ENCODE assay signal across 8 cellular contexts in genomic region chr17:42016411-42016831, GRCh38. TPM values are rescaled to one million over a fixed set of nuclear protein-coding genes. Genes with fewer than 3 reads are reported as not detected.
DNase-seq lines count a peak whose midpoint lies in the region; ATAC-seq and TF ChIP-seq lines count a peak whose summit lies in the region.

No MANE protein-coding gene starts in this region.

- in situ Hi-C loops in HAP-1 (cut with MboI; ENCODE audit: low sequenced_read_pairs) = no loop called here
- in situ Hi-C loops in gastrocnemius medialis (cut with MboI; ENCODE audit: low sequenced_read_pairs in 4 of 4) = no loop called here

- no peaks in the 10 kb centered on the region for H3K9me3 Mint-ChIP-seq in activated T-cell treated with anti-CD3 and anti-CD28 coated beads, Interleukin-2, amount 50 U/mL, for 4 hours
- peaks cover 12% of the 10 kb centered on the region for H3K9me3 Mint-ChIP-seq in glutamatergic neuron (ENCODE audit: unreplicated experiment)

- H3K36me3 ChIP-seq in HAP-1 (replicated peaks) (peaks cover 7% of the 10 kb centered on the region), gastrocnemius medialis (no peaks in the 10 kb centered on the region)

- H3K27me3 Mint-ChIP-seq in activated T-cell treated with anti-CD3 and anti-CD28 coated beads, Interleukin-2, amount 50 U/mL, for 4 hours (ENCODE audit: low read depth) = no peaks in the 10 kb centered on the region
- H3K27me3 Mint-ChIP-seq in glutamatergic neuron (ENCODE audit: unreplicated experiment) = peaks cover 7% of the 10 kb centered on the region

- ATAC-seq in activated T-cell treated with anti-CD3 and anti-CD28 coated beads, Interleukin-2, amount 50 U/mL, for 4 hours = no peak
- ATAC-seq in gastrocnemius medialis (no peak), HG02571 (IDR thresholded peaks at IDR 0.05; ENCODE audit: unreplicated experiment) (no peak), HG02623 (IDR thresholded peaks at IDR 0.05; ENCODE audit: unreplicated experiment) (no peak), GM21717 (IDR thresholded peaks at IDR 0.05; ENCODE audit: unreplicated experiment) (no peak)

- H3K4me1 Mint-ChIP-seq in activated T-cell treated with anti-CD3 and anti-CD28 coated beads, Interleukin-2, amount 50 U/mL, for 4 hours (ENCODE audit: low read depth) = peaks cover 65% of the 10 kb centered on the region
- H3K4me1 Mint-ChIP-seq in glutamatergic neuron (ENCODE audit: low read depth, unreplicated experiment) = peaks cover 24% of the 10 kb centered on the region

- DNase-seq in AG04449 (ENCODE audit: low read depth, low spot score) (no peak), HAP-1 (ENCODE audit: low spot score in 2 of 2) (no peak), glutamatergic neuron (no peak), gastrocnemius medialis (no peak)
- no peak for DNase-seq in activated T-cell treated with anti-CD3 and anti-CD28 coated beads, Interleukin-2, amount 50 U/mL, for 4 hours

- intact Hi-C loops in gastrocnemius medialis (cut with DNase I; ENCODE audit: low total_unique reads) = loop anchor here (2.0 to 5.0 kb wide), 2 partner anchors 50 to 229 kb away; partner anchors contain the start of genes CNP and JUP

- H3K9me3 ChIP-seq in HAP-1 (no peaks in the 10 kb centered on the region), gastrocnemius medialis (no peaks in the 10 kb centered on the region)

- TF ChIP-seq CTCF in AG04449 (IDR thresholded peaks at IDR 0.05; ENCODE audit: insufficient read depth, low read length, missing control alignments) = no peak
- no peak for TF ChIP-seq CTCF in glutamatergic neuron (IDR thresholded peaks at IDR 0.05; ENCODE audit: partially characterized antibody, unreplicated experiment)
- TF ChIP-seq CTCF in gastrocnemius medialis (IDR thresholded peaks at IDR 0.05 in 4 of 5, conservative IDR thresholded peaks at IDR 0.05 in 1 of 5) = no peak

- peak overlapping the region; percentile 98 for H3K27ac Mint-ChIP-seq in glutamatergic neuron (ENCODE audit: unreplicated experiment)

- TF ChIP-seq POLR2A in gastrocnemius medialis (IDR thresholded peaks at IDR 0.05) = no peak

- peak overlapping the region; percentile 99 for H3K4me3 ChIP-seq in AG04449 (ENCODE audit: low read depth, low read length)
- peak overlapping the region; percentile 91 for H3K4me3 ChIP-seq in HAP-1
- H3K4me3 ChIP-seq in gastrocnemius medialis = peak overlapping the region; percentile 85 to 98 (median 89)

- peak overlapping the region; percentile 99 for H3K4me3 Mint-ChIP-seq in activated T-cell treated with anti-CD3 and anti-CD28 coated beads, Interleukin-2, amount 50 U/mL, for 4 hours
- peak overlapping the region; percentile 99 for H3K4me3 Mint-ChIP-seq in glutamatergic neuron (ENCODE audit: unreplicated experiment)

- no peaks in the 10 kb centered on the region for H3K27me3 ChIP-seq in HAP-1 (ENCODE audit: low read depth)
- no peaks in the 10 kb centered on the region for H3K27me3 ChIP-seq in gastrocnemius medialis

- CTCF ChIA-PET in AG04449 (lab: Yijun Ruan, JAX) = interaction anchor here (0.9 to 20.7 kb wide), 9 partner anchors 11 to 94 kb away, joined by 3 to 451 read pairs (median 4); partner anchors contain the start of genes DHX58, HSPB9, KAT2A and ZNF385C

- peaks cover 30% of the 10 kb centered on the region for H3K4me1 ChIP-seq in HAP-1
- H3K4me1 ChIP-seq in gastrocnemius medialis = peaks cover 72 to 73% of the 10 kb centered on the region in 2 donors

- H3K27ac ChIP-seq in gastrocnemius medialis = peak overlapping the region; percentile 88 to 98 (median 92)

- peaks cover 3% of the 10 kb centered on the region for H3K36me3 Mint-ChIP-seq in activated T-cell treated with anti-CD3 and anti-CD28 coated beads, Interleukin-2, amount 50 U/mL, for 4 hours (ENCODE audit: insufficient read depth)
- no peaks in the 10 kb centered on the region for H3K36me3 Mint-ChIP-seq in glutamatergic neuron (ENCODE audit: unreplicated experiment)

- POLR2A ChIA-PET in AG04449 (lab: Yijun Ruan, JAX) = interaction anchor here (2.3 to 3.0 kb wide), 2 partner anchors 43 to 50 kb away, joined by 6 to 15 read pairs; partner anchors contain the start of gene CNP

RNA-seq across cellular contexts. Expression of gene DNAJC7, which starts 0.8 kb away (rescaled TPM):
- 100 to 1,000 TPM; 144 to 154 (median 147) TPM for total RNA-seq in activated T-cell treated with anti-CD3 and anti-CD28 coated beads, Interleukin-2, amount 50 U/mL, for 4 hours
- total RNA-seq in glutamatergic neuron (ENCODE audit: unreplicated experiment) = 124 TPM
- total RNA-seq in gastrocnemius medialis = 10 to 100 TPM; 64.4 to 78.9 (median 66.4) TPM

RNA-seq across cellular contexts. Expression of gene NKIRAS2, which starts 3.5 kb away (rescaled TPM):
- total RNA-seq in activated T-cell treated with anti-CD3 and anti-CD28 coated beads, Interleukin-2, amount 50 U/mL, for 4 hours = 10 to 100 TPM; 33.4 to 35.8 (median 34.2) TPM
- total RNA-seq in glutamatergic neuron (ENCODE audit: unreplicated experiment) (88.8 TPM), gastrocnemius medialis (10 to 100 TPM; 48.8 to 77.0 (median 63.4) TPM)

RNA-seq across cellular contexts. Expression of gene C17orf113, which starts 34.0 kb away (rescaled TPM):
- under 1 TPM in 2 of 3 donors, not detected in 1; 0.08 to 0.13 TPM for total RNA-seq in activated T-cell treated with anti-CD3 and anti-CD28 coated beads, Interleukin-2, amount 50 U/mL, for 4 hours
- 2.4 TPM for total RNA-seq in glutamatergic neuron (ENCODE audit: unreplicated experiment)
- total RNA-seq in gastrocnemius medialis = under 1 TPM; 0.13 to 0.86 (median 0.38) TPM

RNA-seq across cellular contexts. Expression of gene CNP, which starts 49.8 kb away (rescaled TPM):
- total RNA-seq in activated T-cell treated with anti-CD3 and anti-CD28 coated beads, Interleukin-2, amount 50 U/mL, for 4 hours = 10 to 100 TPM; 70.0 to 80.0 (median 78.3) TPM
- total RNA-seq in glutamatergic neuron (ENCODE audit: unreplicated experiment) (51.5 TPM), gastrocnemius medialis (10 to 100 TPM; 15.1 to 26.2 (median 20.4) TPM)
